ENCODE assay signal across 1 cellular context in genomic region chr11:118659956-118660645, GRCh38.
TF ChIP-seq lines count a peak whose summit lies in the region.

No MANE protein-coding gene starts in this region.

TF ChIP-seq in IMR-90, 13 proteins besides CTCF, POLR2A, EP300 and RAD21 (continued from another document):
- TF ChIP-seq MAFK (IDR thresholded peaks at IDR 0.05; ENCODE audit: low read depth, low read length), result no peak
- TF ChIP-seq CHD1 (IDR thresholded peaks at IDR 0.05; ENCODE audit: low read depth, low read length), result no peak
- no peak for TF ChIP-seq FOS (IDR thresholded peaks at IDR 0.05; ENCODE audit: low read depth, low read length)
- TF ChIP-seq MXI1 (IDR thresholded peaks at IDR 0.05; ENCODE audit: borderline replicate concordance, low read depth, low read length), result no peak
- no peak for TF ChIP-seq USF2 (IDR thresholded peaks at IDR 0.05; ENCODE audit: low read depth, low read length)
- no peak for TF ChIP-seq MAZ (IDR thresholded peaks at IDR 0.05; ENCODE audit: borderline replicate concordance, low read depth, low read length)
- TF ChIP-seq RCOR1 (IDR thresholded peaks at IDR 0.05; ENCODE audit: insufficient replicate concordance, low read length), result no peak
- no peak for TF ChIP-seq CEBPB (IDR thresholded peaks at IDR 0.05; ENCODE audit: low read depth, low read length)
- TF ChIP-seq SMC3 (IDR thresholded peaks at IDR 0.05; ENCODE audit: low read depth, low read length), result no peak
